17 cellular contexts compared by ENCODE assay signal in genomic region chr5:167634432-167634831, GRCh38.
DNase-seq lines count a peak whose midpoint lies in the region; TF ChIP-seq lines count a peak whose summit lies in the region.
"Had no signal": no experiment of that assay in that cellular context is flagged by ENCODE, and none has a peak within 500 bp of the region (broad histone marks: within the 10 kb centered on the region; RNA-seq: fewer than 3 reads in every experiment).

No MANE protein-coding gene starts in this region.

- H3K9me2 ChIP-seq in hepatocyte (replicated peaks; ENCODE audit: insufficient read depth), result no peaks in the 10 kb centered on the region

- H3K4me2 ChIP-seq in hepatocyte, result no peak overlapping the region

- no peaks in the 10 kb centered on the region for H3K36me3 ChIP-seq in hepatocyte (replicated peaks; ENCODE audit: insufficient read depth, low read depth)
- no peaks in the 10 kb centered on the region for H3K36me3 ChIP-seq in esophagus muscularis mucosa
- H3K36me3 ChIP-seq: transverse colon had no signal

- TF ChIP-seq EP300 in esophagus muscularis mucosa (IDR thresholded peaks at IDR 0.05), result no peak

- 0% methylated on average over 1 of the region's 1 CpG for WGBS in hepatocyte (ENCODE audit: low lambda C conversion rate, missing lambda C conversion rate)
- WGBS in esophagus muscularis mucosa, result 52% methylated on average over 1 of the region's 1 CpG

- no peaks in the 10 kb centered on the region for H3K9me3 ChIP-seq in hepatocyte (ENCODE audit: low read depth)
- H3K9me3 ChIP-seq in esophagus muscularis mucosa, result no peaks in the 10 kb centered on the region
- H3K9me3 ChIP-seq: transverse colon had no signal

- no peak overlapping the region for H3K27ac ChIP-seq in hepatocyte
- no peak overlapping the region for H3K27ac ChIP-seq in esophagus muscularis mucosa (replicated peaks in 1 of 4)
- H3K27ac ChIP-seq: coronary artery, SK-N-MC, transverse colon had no signal

- intact Hi-C loops in esophagus muscularis mucosa (cut with DNase I), result no loop called here

- H3K79me2 ChIP-seq in hepatocyte, result no peaks in the 10 kb centered on the region

- in situ Hi-C loops in astrocyte of the cerebellum (cut with HindIII; ENCODE audit: low sequenced_read_pairs), result no loop called here

- no peak overlapping the region for H2AFZ ChIP-seq in hepatocyte

- H3K27me3 ChIP-seq in hepatocyte (no peaks in the 10 kb centered on the region), esophagus muscularis mucosa (no peaks in the 10 kb centered on the region)
- H3K27me3 ChIP-seq: transverse colon had no signal

- TF ChIP-seq POLR2A in esophagus muscularis mucosa (IDR thresholded peaks at IDR 0.05; ENCODE audit: low read depth), result no peak

- DNase-seq in AG08395 (ENCODE audit: low spot score), result peak; percentile 65
- peak; percentile 93 for DNase-seq in HCEC 1CT
- DNase-seq in astrocyte of the cerebellum (ENCODE audit: low read depth), result peak; percentile 29
- DNase-seq in hepatocyte (ENCODE audit: low spot score), result peak; percentile 7
- no peak for DNase-seq in C1 segment of cervical spinal cord (lab: John Stamatoyannopoulos, UW)
- no peak for DNase-seq in esophagus muscularis mucosa (ENCODE audit: extremely low spot score)
- no peak for DNase-seq in NCI-H446 (lab: John Stamatoyannopoulos, UW)
- no peak for DNase-seq in hypothalamus (lab: John Stamatoyannopoulos, UW)
- DNase-seq: activated CD4-positive, alpha-beta T cell treated with anti-CD3 and anti-CD28 coated beads, Interleukin-2, amount 10 ng/mL, durations not matched to agents 7 days and 5 days; activated T-cell treated with anti-CD3 and anti-CD28 coated beads, Interleukin-2, amount 50 U/mL, for 1 hour; erythroblast; NCI-H2227 treated with DMSO at 0.1 percent for 48 hours; nephron progenitor cell; retina; transverse colon had no signal

- H3K4me3 ChIP-seq in astrocyte of the cerebellum (ENCODE audit: low read depth, low read length) (no peak overlapping the region), hepatocyte (no peak overlapping the region), esophagus muscularis mucosa (no peak overlapping the region)
- H3K4me3 ChIP-seq: coronary artery, SK-N-MC, transverse colon had no signal

- TF ChIP-seq CTCF in astrocyte of the cerebellum (IDR thresholded peaks at IDR 0.05; ENCODE audit: low read depth, low read length, missing control alignments) (no peak), hepatocyte (IDR thresholded peaks at IDR 0.05; ENCODE audit: poor library complexity) (no peak), esophagus muscularis mucosa (IDR thresholded peaks at IDR 0.05) (no peak)

- H3K4me1 ChIP-seq in hepatocyte (ENCODE audit: insufficient read depth) (no peaks in the 10 kb centered on the region), esophagus muscularis mucosa (no peaks in the 10 kb centered on the region)
- H3K4me1 ChIP-seq: transverse colon had no signal

- H4K20me1 ChIP-seq in hepatocyte (ENCODE audit: insufficient read depth, poor library complexity, severe bottlenecking), result no peaks in the 10 kb centered on the region

Comparison
In these comparisons a context has a peak if more than half of its experiments do, and no peak if none do; other contexts are left out.
1. DNase-seq: peak in AG08395 (single experiment), HCEC 1CT (single experiment), astrocyte of the cerebellum (single experiment) and hepatocyte (single experiment); none in C1 segment of cervical spinal cord (0 of 14), esophagus muscularis mucosa (single experiment), NCI-H446 (0 of 2) and hypothalamus (0 of 51).